ENCODE assay signal across 13 cellular contexts in the genomic region with DNA sequence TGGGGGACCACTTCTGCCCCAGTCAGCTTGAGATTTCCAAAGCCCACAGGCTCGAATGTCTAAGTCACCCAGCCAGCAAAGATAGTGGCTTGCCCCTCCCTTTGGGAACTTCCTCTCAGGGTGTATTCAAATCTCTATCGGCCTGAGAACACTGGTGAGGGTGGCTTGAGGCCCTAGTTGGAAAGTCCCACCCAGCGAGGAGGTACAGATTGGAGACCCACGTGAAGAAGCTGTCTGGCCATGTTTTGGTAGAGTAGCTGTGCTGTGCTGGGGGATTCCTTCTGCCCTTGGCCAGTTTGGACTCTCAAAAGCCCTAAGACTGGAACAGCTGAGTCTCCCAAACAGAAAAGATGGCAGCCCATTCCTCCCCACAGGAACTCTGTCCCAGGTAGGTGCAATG.
DNase-seq lines count a peak whose midpoint lies in the region; ATAC-seq and TF ChIP-seq lines count a peak whose summit lies in the region.
"Had no signal": no experiment of that assay in that cellular context is flagged by ENCODE, and none has a peak within 500 bp of the region (broad histone marks: within the 10 kb centered on the region; RNA-seq: fewer than 3 reads in every experiment).

No MANE protein-coding gene starts in this region.

- no peaks in the 10 kb centered on the region for H3K27me3 ChIP-seq in smooth muscle cell (ENCODE audit: low read depth)
- H3K27me3 ChIP-seq: cardiac muscle cell had no signal

- no peaks in the 10 kb centered on the region for H3K36me3 ChIP-seq in smooth muscle cell (ENCODE audit: low read depth)
- H3K36me3 ChIP-seq: cardiac muscle cell had no signal

- WGBS in smooth muscle cell (ENCODE audit: low lambda C conversion rate), result 70% methylated on average over 4 of the region's 4 CpGs

- no peaks in the 10 kb centered on the region for H3K4me1 ChIP-seq in smooth muscle cell (ENCODE audit: low read depth)

- no peak overlapping the region for H3K27ac ChIP-seq in smooth muscle cell (ENCODE audit: low read depth)
- H3K27ac ChIP-seq: cardiac muscle cell had no signal

- no peaks in the 10 kb centered on the region for H3K79me2 ChIP-seq in smooth muscle cell (ENCODE audit: low read depth)

- no peak overlapping the region for H2AFZ ChIP-seq in smooth muscle cell (ENCODE audit: low read depth)

- no peak overlapping the region for H3K4me2 ChIP-seq in smooth muscle cell

- H4K20me1 ChIP-seq in smooth muscle cell (ENCODE audit: low read depth), result no peaks in the 10 kb centered on the region

- no peaks in the 10 kb centered on the region for H3K9me3 ChIP-seq in smooth muscle cell (replicated peaks; ENCODE audit: low read depth)

- peak overlapping the region; percentile 60 for H3K4me3 ChIP-seq in GM12865 (ENCODE audit: low read depth, low read length)
- no peak overlapping the region for H3K4me3 ChIP-seq in smooth muscle cell
- H3K4me3 ChIP-seq: cardiac muscle cell had no signal

- TF ChIP-seq CTCF in GM12865 (IDR thresholded peaks at IDR 0.05; ENCODE audit: insufficient read depth, low read depth, low read length, missing control alignments), result no peak
- TF ChIP-seq CTCF in smooth muscle cell (IDR thresholded peaks at IDR 0.05; ENCODE audit: borderline replicate concordance, insufficient read depth, poor library complexity, severe bottlenecking), result no peak

- in situ Hi-C loops in ACHN (cut with HindIII; ENCODE audit: low pct_ligation_motif_present, low pct_unique_long_range_greater_than_20kb, low sequenced_read_pairs), result no loop called here

- no peaks in the 10 kb centered on the region for H3F3A ChIP-seq in smooth muscle cell (ENCODE audit: low read depth)

- ATAC-seq in GM19395 (IDR thresholded peaks at IDR 0.05; ENCODE audit: unreplicated experiment), result peak; percentile 90
- peak; percentile 98 for ATAC-seq in HG02798 (IDR thresholded peaks at IDR 0.05; ENCODE audit: poor library complexity, unreplicated experiment)
- ATAC-seq in HG03460 (IDR thresholded peaks at IDR 0.05; ENCODE audit: unreplicated experiment), result peak; percentile 97
- ATAC-seq: activated T-cell treated with anti-CD3 and anti-CD28 coated beads, Interleukin-2, amount 50 U/mL, for 72 hours had no signal

- no peak overlapping the region for H3K9ac ChIP-seq in smooth muscle cell (ENCODE audit: low read depth)

- DNase-seq in GM12865 (ENCODE audit: low read depth) (peak; percentile 87), smooth muscle cell (lab: John Stamatoyannopoulos, UW; ENCODE audit: unreplicated experiment) (no peak), NCI-H1092 (lab: John Stamatoyannopoulos, UW) (no peak), NCI-H1436 (lab: John Stamatoyannopoulos, UW) (no peak), ACHN (no peak)
- DNase-seq: activated T-cell treated with anti-CD3 and anti-CD28 coated beads, Interleukin-2, amount 50 U/mL, for 72 hours; EL; MV-4-11; NK-92 treated with Interleukin-12 subunit alpha and Interleukin-12 subunit beta, amount 100 ng/mL, for 24 hours had no signal
